11 cellular contexts compared by ENCODE assay signal in genomic region chr9:85278769-85279168, GRCh38.
"Had no signal": no experiment of that assay in that cellular context is flagged by ENCODE, and none has a peak within 500 bp of the region (broad histone marks: within the 10 kb centered on the region; RNA-seq: fewer than 3 reads in every experiment).

No MANE protein-coding gene starts in this region.

- H3K9ac ChIP-seq: GM23248 had no signal

- H3K36me3 ChIP-seq: HAP-1 had no signal

- ATAC-seq: GM23338, HCT116 had no signal

- H3K4me1 ChIP-seq: HAP-1 had no signal

- H3K4me3 ChIP-seq: GM23248, GM23338, HAP-1 had no signal

- DNase-seq: GM23248, GOT3, H7, H9, HCEC 1CT, HFFc6 had no signal

- H3K27ac ChIP-seq: GM23248 had no signal

- H3K4me2 ChIP-seq: GM23338 had no signal

- H2AFZ ChIP-seq: GM23248, GM23338 had no signal

- FAIRE-seq: H1, H54 had no signal

- H3K9me3 ChIP-seq: HAP-1 had no signal
